Comparison of ENCODE assay signal across 1 cellular context in genomic region chr10:73730153-73730906, GRCh38.
TF ChIP-seq lines count a peak whose summit lies in the region.

No MANE protein-coding gene starts in this region.

TF ChIP-seq in HepG2, 621 proteins besides CTCF, POLR2A, EP300 and RAD21 (continued from another document and continues in another):
- TF ChIP-seq SCMH1 (CRISPR knock-in tag; IDR thresholded peaks at IDR 0.05; ENCODE audit: borderline replicate concordance) (no peak), TCF12 (IDR thresholded peaks at IDR 0.05) (no peak), TCF12 (CRISPR knock-in tag; IDR thresholded peaks at IDR 0.05) (peak; percentile 82), PBX3 (CRISPR knock-in tag; IDR thresholded peaks at IDR 0.05; ENCODE audit: borderline replicate concordance) (no peak), ZNF574 (CRISPR knock-in tag; IDR thresholded peaks at IDR 0.05) (peak; percentile 94), ZNF83 (CRISPR knock-in tag; IDR thresholded peaks at IDR 0.05; ENCODE audit: borderline replicate concordance) (0 out of 2 replicates have a peak, but pooled peaks have one; percentile 38), PPARG (CRISPR knock-in tag; conservative IDR thresholded peaks at IDR 0.05) (peak; percentile 48; the same call in 1 of the 2 replicates), ZFP36L2 (CRISPR knock-in tag; IDR thresholded peaks at IDR 0.05) (no peak), TOPORS (CRISPR knock-in tag; IDR thresholded peaks at IDR 0.05) (peak; percentile 87; the same call in 1 of the 2 replicates), ATRX (CRISPR knock-in tag; IDR thresholded peaks at IDR 0.05; ENCODE audit: borderline replicate concordance) (no peak), KMT2A (CRISPR knock-in tag; IDR thresholded peaks at IDR 0.05) (peak; percentile 97), THRA (CRISPR knock-in tag; IDR thresholded peaks at IDR 0.05; ENCODE audit: borderline replicate concordance) (peak; percentile 71; the same call in 1 of the 2 replicates), KLF9 (CRISPR knock-in tag; IDR thresholded peaks at IDR 0.05; ENCODE audit: low read depth) (no peak), GFI1 (CRISPR knock-in tag; IDR thresholded peaks at IDR 0.05; ENCODE audit: borderline replicate concordance) (peak; percentile 58), ZNF614 (CRISPR knock-in tag; IDR thresholded peaks at IDR 0.05; ENCODE audit: borderline replicate concordance) (peak; percentile 83; the same call in 1 of the 2 replicates), ZMAT3 (CRISPR knock-in tag; conservative IDR thresholded peaks at IDR 0.05) (peak; percentile 68; the same call in 1 of the 2 replicates), ONECUT2 (CRISPR knock-in tag; IDR thresholded peaks at IDR 0.05) (no peak), ZSCAN12 (CRISPR knock-in tag; IDR thresholded peaks at IDR 0.05) (no peak), BCLAF1 (IDR thresholded peaks at IDR 0.05) (no peak), ATF7-NPFF (CRISPR knock-in tag; IDR thresholded peaks at IDR 0.05; ENCODE audit: low read depth) (no peak), SRSF9 (IDR thresholded peaks at IDR 0.05; ENCODE audit: borderline replicate concordance, insufficient read depth, low read depth, low read length, poor library complexity, severe bottlenecking) (no peak), GZF1 (CRISPR knock-in tag; IDR thresholded peaks at IDR 0.05) (no peak), MED1 (CRISPR knock-in tag; IDR thresholded peaks at IDR 0.05) (peak; percentile 71), ARHGAP35 (CRISPR knock-in tag; IDR thresholded peaks at IDR 0.05; ENCODE audit: borderline replicate concordance) (no peak), TP53 (CRISPR knock-in tag; conservative IDR thresholded peaks at IDR 0.05) (peak; percentile 59; the same call in 1 of the 2 replicates)
- TF ChIP-seq, protein P1, sequence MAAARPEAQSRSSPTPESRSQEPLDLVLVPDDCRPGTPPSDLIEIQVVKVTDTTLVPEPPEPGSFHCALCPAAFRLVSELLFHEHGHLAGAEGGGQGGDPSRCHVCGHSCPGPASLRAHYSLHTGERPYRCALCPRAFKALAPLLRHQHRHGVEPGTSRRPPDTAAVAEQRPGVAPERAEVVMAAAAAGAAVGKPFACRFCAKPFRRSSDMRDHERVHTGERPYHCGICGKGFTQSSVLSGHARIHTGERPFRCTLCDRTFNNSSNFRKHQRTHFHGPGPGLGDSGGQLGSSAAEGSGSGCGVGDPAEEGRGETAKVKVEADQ (CRISPR knock-in tag; IDR thresholded peaks at IDR 0.05; ENCODE audit: borderline replicate concordance) = peak; percentile 85; the same call in 1 of the 2 replicates
- TF ChIP-seq, protein P2, sequence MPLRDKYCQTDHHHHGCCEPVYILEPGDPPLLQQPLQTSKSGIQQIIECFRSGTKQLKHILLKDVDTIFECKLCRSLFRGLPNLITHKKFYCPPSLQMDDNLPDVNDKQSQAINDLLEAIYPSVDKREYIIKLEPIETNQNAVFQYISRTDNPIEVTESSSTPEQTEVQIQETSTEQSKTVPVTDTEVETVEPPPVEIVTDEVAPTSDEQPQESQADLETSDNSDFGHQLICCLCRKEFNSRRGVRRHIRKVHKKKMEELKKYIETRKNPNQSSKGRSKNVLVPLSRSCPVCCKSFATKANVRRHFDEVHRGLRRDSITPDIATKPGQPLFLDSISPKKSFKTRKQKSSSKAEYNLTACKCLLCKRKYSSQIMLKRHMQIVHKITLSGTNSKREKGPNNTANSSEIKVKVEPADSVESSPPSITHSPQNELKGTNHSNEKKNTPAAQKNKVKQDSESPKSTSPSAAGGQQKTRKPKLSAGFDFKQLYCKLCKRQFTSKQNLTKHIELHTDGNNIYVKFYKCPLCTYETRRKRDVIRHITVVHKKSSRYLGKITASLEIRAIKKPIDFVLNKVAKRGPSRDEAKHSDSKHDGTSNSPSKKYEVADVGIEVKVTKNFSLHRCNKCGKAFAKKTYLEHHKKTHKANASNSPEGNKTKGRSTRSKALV (CRISPR knock-in tag; IDR thresholded peaks at IDR 0.05) = no peak; the same call in 1 of the 2 replicates
- TF ChIP-seq, protein P3, sequence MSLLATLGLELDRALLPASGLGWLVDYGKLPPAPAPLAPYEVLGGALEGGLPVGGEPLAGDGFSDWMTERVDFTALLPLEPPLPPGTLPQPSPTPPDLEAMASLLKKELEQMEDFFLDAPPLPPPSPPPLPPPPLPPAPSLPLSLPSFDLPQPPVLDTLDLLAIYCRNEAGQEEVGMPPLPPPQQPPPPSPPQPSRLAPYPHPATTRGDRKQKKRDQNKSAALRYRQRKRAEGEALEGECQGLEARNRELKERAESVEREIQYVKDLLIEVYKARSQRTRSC (CRISPR knock-in tag; IDR thresholded peaks at IDR 0.05; ENCODE audit: low read depth) = no peak
- TF ChIP-seq, protein P4, sequence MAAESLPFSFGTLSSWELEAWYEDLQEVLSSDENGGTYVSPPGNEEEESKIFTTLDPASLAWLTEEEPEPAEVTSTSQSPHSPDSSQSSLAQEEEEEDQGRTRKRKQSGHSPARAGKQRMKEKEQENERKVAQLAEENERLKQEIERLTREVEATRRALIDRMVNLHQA (CRISPR knock-in tag; IDR thresholded peaks at IDR 0.05) = no peak
- TF ChIP-seq, protein P5, sequence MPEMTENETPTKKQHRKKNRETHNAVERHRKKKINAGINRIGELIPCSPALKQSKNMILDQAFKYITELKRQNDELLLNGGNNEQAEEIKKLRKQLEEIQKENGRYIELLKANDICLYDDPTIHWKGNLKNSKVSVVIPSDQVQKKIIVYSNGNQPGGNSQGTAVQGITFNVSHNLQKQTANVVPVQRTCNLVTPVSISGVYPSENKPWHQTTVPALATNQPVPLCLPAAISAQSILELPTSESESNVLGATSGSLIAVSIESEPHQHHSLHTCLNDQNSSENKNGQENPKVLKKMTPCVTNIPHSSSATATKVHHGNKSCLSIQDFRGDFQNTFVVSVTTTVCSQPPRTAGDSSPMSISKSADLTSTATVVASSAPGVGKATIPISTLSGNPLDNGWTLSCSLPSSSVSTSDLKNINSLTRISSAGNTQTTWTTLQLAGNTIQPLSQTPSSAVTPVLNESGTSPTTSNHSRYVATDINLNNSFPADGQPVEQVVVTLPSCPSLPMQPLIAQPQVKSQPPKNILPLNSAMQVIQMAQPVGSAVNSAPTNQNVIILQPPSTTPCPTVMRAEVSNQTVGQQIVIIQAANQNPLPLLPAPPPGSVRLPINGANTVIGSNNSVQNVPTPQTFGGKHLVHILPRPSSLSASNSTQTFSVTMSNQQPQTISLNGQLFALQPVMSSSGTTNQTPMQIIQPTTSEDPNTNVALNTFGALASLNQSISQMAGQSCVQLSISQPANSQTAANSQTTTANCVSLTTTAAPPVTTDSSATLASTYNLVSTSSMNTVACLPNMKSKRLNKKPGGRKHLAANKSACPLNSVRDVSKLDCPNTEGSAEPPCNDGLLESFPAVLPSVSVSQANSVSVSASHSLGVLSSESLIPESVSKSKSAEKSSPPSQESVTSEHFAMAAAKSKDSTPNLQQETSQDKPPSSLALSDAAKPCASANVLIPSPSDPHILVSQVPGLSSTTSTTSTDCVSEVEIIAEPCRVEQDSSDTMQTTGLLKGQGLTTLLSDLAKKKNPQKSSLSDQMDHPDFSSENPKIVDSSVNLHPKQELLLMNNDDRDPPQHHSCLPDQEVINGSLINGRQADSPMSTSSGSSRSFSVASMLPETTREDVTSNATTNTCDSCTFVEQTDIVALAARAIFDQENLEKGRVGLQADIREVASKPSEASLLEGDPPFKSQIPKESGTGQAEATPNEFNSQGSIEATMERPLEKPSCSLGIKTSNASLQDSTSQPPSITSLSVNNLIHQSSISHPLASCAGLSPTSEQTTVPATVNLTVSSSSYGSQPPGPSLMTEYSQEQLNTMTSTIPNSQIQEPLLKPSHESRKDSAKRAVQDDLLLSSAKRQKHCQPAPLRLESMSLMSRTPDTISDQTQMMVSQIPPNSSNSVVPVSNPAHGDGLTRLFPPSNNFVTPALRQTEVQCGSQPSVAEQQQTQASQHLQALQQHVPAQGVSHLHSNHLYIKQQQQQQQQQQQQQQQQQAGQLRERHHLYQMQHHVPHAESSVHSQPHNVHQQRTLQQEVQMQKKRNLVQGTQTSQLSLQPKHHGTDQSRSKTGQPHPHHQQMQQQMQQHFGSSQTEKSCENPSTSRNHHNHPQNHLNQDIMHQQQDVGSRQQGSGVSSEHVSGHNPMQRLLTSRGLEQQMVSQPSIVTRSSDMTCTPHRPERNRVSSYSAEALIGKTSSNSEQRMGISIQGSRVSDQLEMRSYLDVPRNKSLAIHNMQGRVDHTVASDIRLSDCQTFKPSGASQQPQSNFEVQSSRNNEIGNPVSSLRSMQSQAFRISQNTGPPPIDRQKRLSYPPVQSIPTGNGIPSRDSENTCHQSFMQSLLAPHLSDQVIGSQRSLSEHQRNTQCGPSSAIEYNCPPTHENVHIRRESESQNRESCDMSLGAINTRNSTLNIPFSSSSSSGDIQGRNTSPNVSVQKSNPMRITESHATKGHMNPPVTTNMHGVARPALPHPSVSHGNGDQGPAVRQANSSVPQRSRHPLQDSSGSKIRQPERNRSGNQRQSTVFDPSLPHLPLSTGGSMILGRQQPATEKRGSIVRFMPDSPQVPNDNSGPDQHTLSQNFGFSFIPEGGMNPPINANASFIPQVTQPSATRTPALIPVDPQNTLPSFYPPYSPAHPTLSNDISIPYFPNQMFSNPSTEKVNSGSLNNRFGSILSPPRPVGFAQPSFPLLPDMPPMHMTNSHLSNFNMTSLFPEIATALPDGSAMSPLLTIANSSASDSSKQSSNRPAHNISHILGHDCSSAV (CRISPR knock-in tag; IDR thresholded peaks at IDR 0.05; ENCODE audit: borderline replicate concordance) = no peak
